13 cellular contexts compared by ENCODE assay signal in genomic region chr1:52637946-52638345, GRCh38. TPM values are rescaled to one million over a fixed set of nuclear protein-coding genes. Genes with fewer than 3 reads are reported as not detected.
DNase-seq lines count a peak whose midpoint lies in the region; ATAC-seq, FAIRE-seq and TF ChIP-seq lines count a peak whose summit lies in the region.
"Had no signal": no experiment of that assay in that cellular context is flagged by ENCODE, and none has a peak within 500 bp of the region (broad histone marks: within the 10 kb centered on the region; RNA-seq: fewer than 3 reads in every experiment).

No MANE protein-coding gene starts in this region.

- H3K27me3 Mint-ChIP-seq in activated CD8-positive, alpha-beta T cell treated with anti-CD3 and anti-CD28 coated beads, Interleukin-2, amount 10 ng/mL, durations not matched to agents 7 days and 5 days (ENCODE audit: low read depth): no peaks in the 10 kb centered on the region
- no peaks in the 10 kb centered on the region for H3K27me3 Mint-ChIP-seq in memory B cell

- FAIRE-seq in HepG2 (lab: Jason Lieb, UNC): no peak

- peaks cover 30% of the 10 kb centered on the region for H3K4me1 ChIP-seq in HepG2 (ENCODE audit: insufficient read depth, low read length)
- H3K4me1 ChIP-seq in right lobe of liver: no peaks in the 10 kb centered on the region
- no peaks in the 10 kb centered on the region for H3K4me1 ChIP-seq in upper lobe of right lung

- no peak overlapping the region for H3K27ac ChIP-seq in HepG2 (ENCODE audit: extremely low read length, insufficient read depth, low read length)
- no peak overlapping the region for H3K27ac ChIP-seq in right lobe of liver
- H3K27ac ChIP-seq in upper lobe of right lung: peak overlapping the region; percentile 70
- H3K27ac ChIP-seq: adrenal gland had no signal

- peak overlapping the region; percentile 97 for H3K27ac Mint-ChIP-seq in activated CD8-positive, alpha-beta T cell treated with anti-CD3 and anti-CD28 coated beads, Interleukin-2, amount 10 ng/mL, durations not matched to agents 7 days and 5 days
- H3K27ac Mint-ChIP-seq in memory B cell: peak overlapping the region; percentile 98

- ATAC-seq in HepG2: peak; percentile 29; the same call in 1 of the 3 replicates
- ATAC-seq in right lobe of liver: no peak
- ATAC-seq in activated CD8-positive, alpha-beta T cell treated with anti-CD3 and anti-CD28 coated beads, Interleukin-2, amount 10 ng/mL, durations not matched to agents 7 days and 5 days: no peak
- no peak for ATAC-seq in memory B cell (ENCODE audit: low read depth)
- ATAC-seq in upper lobe of right lung: no peak
- no peak for ATAC-seq in omental fat pad (ENCODE audit: low FRiP score)

- H3K9me3 ChIP-seq in HepG2 (ENCODE audit: low read length) (no peaks in the 10 kb centered on the region), right lobe of liver (no peaks in the 10 kb centered on the region), upper lobe of right lung (no peaks in the 10 kb centered on the region)
- H3K9me3 ChIP-seq: adrenal gland, esophagus squamous epithelium had no signal

- intact Hi-C loops in HepG2 (cut with micrococcal nuclease; ENCODE audit: unreplicated experiment): no loop called here
- intact Hi-C loops in right lobe of liver (cut with DNase I): no loop called here
- intact Hi-C loops in upper lobe of right lung (cut with DNase I): no loop called here

- in situ Hi-C loops in HepG2 (cut with HindIII; ENCODE audit: extremely low pct_ligation_motif_present, low pct_unique_long_range_greater_than_20kb): no loop called here

- no peak overlapping the region for H2AFZ ChIP-seq in HepG2 (ENCODE audit: low read length)

- peaks cover 30% of the 10 kb centered on the region for H3K36me3 Mint-ChIP-seq in activated CD8-positive, alpha-beta T cell treated with anti-CD3 and anti-CD28 coated beads, Interleukin-2, amount 10 ng/mL, durations not matched to agents 7 days and 5 days (ENCODE audit: low read depth)
- peaks cover 16% of the 10 kb centered on the region for H3K36me3 Mint-ChIP-seq in memory B cell

- H3K4me3 Mint-ChIP-seq in activated CD8-positive, alpha-beta T cell treated with anti-CD3 and anti-CD28 coated beads, Interleukin-2, amount 10 ng/mL, durations not matched to agents 7 days and 5 days: peak overlapping the region; percentile 59
- peak overlapping the region; percentile 88 for H3K4me3 Mint-ChIP-seq in memory B cell

- TF ChIP-seq POLR2A in HepG2 (IDR thresholded peaks at IDR 0.05; ENCODE audit: insufficient read depth in 1 of 2, low read depth in 2 of 2, low read length in 2 of 2) (no peak), right lobe of liver (IDR thresholded peaks at IDR 0.05) (no peak)

- no peaks in the 10 kb centered on the region for H4K20me1 ChIP-seq in HepG2 (ENCODE audit: insufficient read depth, low read length)

- TF ChIP-seq EP300 in HepG2 (IDR thresholded peaks at IDR 0.05; ENCODE audit: low read depth in 2 of 2, low read length in 2 of 2) (no peak), HepG2 (CRISPR knock-in tag; IDR thresholded peaks at IDR 0.05; ENCODE audit: borderline replicate concordance) (no peak)

- H3K4me2 ChIP-seq in HepG2 (ENCODE audit: low read depth, low read length): no peak overlapping the region

- no peak for TF ChIP-seq RAD21 in HepG2 (CRISPR knock-in tag; IDR thresholded peaks at IDR 0.05)

- 20% methylated on average over 3 of the region's 4 CpGs for WGBS in HepG2 (ENCODE audit: low lambda C conversion rate)
- WGBS in right lobe of liver (ENCODE audit: insufficient coverage, low coverage, low lambda C conversion rate, missing lambda C conversion rate): 72% methylated on average over 4 of the region's 4 CpGs

- TF ChIP-seq CTCF in HepG2 (CRISPR knock-in tag; IDR thresholded peaks at IDR 0.05) (no peak), right lobe of liver (IDR thresholded peaks at IDR 0.05) (no peak), upper lobe of right lung (IDR thresholded peaks at IDR 0.05) (no peak), omental fat pad (IDR thresholded peaks at IDR 0.05) (no peak)

- H3K4me1 Mint-ChIP-seq in activated CD8-positive, alpha-beta T cell treated with anti-CD3 and anti-CD28 coated beads, Interleukin-2, amount 10 ng/mL, durations not matched to agents 7 days and 5 days (ENCODE audit: low read depth): peaks cover 72% of the 10 kb centered on the region
- H3K4me1 Mint-ChIP-seq in memory B cell: peaks cover 55% of the 10 kb centered on the region

- H3K79me2 ChIP-seq in HepG2 (ENCODE audit: insufficient read depth, low read length): no peaks in the 10 kb centered on the region

- H3K4me3 ChIP-seq in HepG2 (replicated peaks in 1 of 3; ENCODE audit: insufficient read depth in 1 of 3, low read depth in 2 of 3, low read length in 3 of 3): no peak overlapping the region
- no peak overlapping the region for H3K4me3 ChIP-seq in right lobe of liver
- H3K4me3 ChIP-seq in upper lobe of right lung: no peak overlapping the region
- H3K4me3 ChIP-seq: adrenal gland, esophagus squamous epithelium had no signal

- no peak overlapping the region for H3K9ac ChIP-seq in HepG2 (ENCODE audit: insufficient read depth, low read depth, low read length)

- H3K9me3 Mint-ChIP-seq in activated CD8-positive, alpha-beta T cell treated with anti-CD3 and anti-CD28 coated beads, Interleukin-2, amount 10 ng/mL, durations not matched to agents 7 days and 5 days (ENCODE audit: insufficient read depth): no peaks in the 10 kb centered on the region
- peaks cover 2% of the 10 kb centered on the region for H3K9me3 Mint-ChIP-seq in memory B cell

- DNase-seq in HepG2 (ENCODE audit: low spot score): no peak
- no peak for DNase-seq in right lobe of liver
- DNase-seq in activated CD8-positive, alpha-beta T cell treated with anti-CD3 and anti-CD28 coated beads, Interleukin-2, amount 10 ng/mL, durations not matched to agents 7 days and 5 days: no peak
- no peak for DNase-seq in memory B cell (ENCODE audit: low spot score in 2 of 2)
- DNase-seq in upper lobe of right lung: no peak
- no peak for DNase-seq in omental fat pad (ENCODE audit: low spot score)
- no peak for DNase-seq in RPMI8226
- no peak for DNase-seq in NCI-H187 treated with DMSO at 0.1 percent for 48 hours (lab: John Stamatoyannopoulos, UW)
- DNase-seq: DMS79, esophagus squamous epithelium, hippocampal formation had no signal

- BruUV-seq in HepG2 (replicated peaks; lab: Mats Ljungman, UMichigan): no TSS peak

- POLR2A ChIA-PET in HepG2 (lab: Yijun Ruan, JAX): interaction anchor here (1.4 kb wide), 1 partner anchor 14 kb away, joined by 5 read pairs; no protein-coding TSS in a partner anchor
- POLR2A ChIA-PET in activated CD8-positive, alpha-beta T cell treated with anti-CD3 and anti-CD28 coated beads, Interleukin-2, amount 10 ng/mL, durations not matched to agents 7 days and 5 days (lab: Charles Lee): interaction anchor here (0.6 to 3.7 kb wide), 8 partner anchors 21 to 234 kb away, joined by 3 to 22 read pairs (median 3); partner anchors contain the start of genes ORC1, PRPF38A and TUT4

- CTCF ChIA-PET in HepG2 (lab: Yijun Ruan, JAX; ENCODE audit: low intra/inter-chr PET ratio, low total read pairs): no interaction called here
- CTCF ChIA-PET in activated CD8-positive, alpha-beta T cell treated with anti-CD3 and anti-CD28 coated beads, Interleukin-2, amount 10 ng/mL, durations not matched to agents 7 days and 5 days (lab: Charles Lee): interaction anchor here (1.0 to 1.5 kb wide), 3 partner anchors 11 to 48 kb away, joined by 3 to 5 read pairs (median 4); no protein-coding TSS in a partner anchor

- no peaks in the 10 kb centered on the region for H3K36me3 ChIP-seq in HepG2 (replicated peaks in 1 of 2; ENCODE audit: control insufficient read depth in 1 of 2, insufficient read depth in 2 of 2, low read length in 2 of 2)
- no peaks in the 10 kb centered on the region for H3K36me3 ChIP-seq in right lobe of liver
- H3K36me3 ChIP-seq in upper lobe of right lung: no peaks in the 10 kb centered on the region
- H3K36me3 ChIP-seq: adrenal gland, esophagus squamous epithelium had no signal

- H3K27me3 ChIP-seq in HepG2 (ENCODE audit: control insufficient read depth in 1 of 2, insufficient read depth in 2 of 2, low read length in 2 of 2) (no peaks in the 10 kb centered on the region; a peak in 1 of 5 replicates), right lobe of liver (no peaks in the 10 kb centered on the region), upper lobe of right lung (peaks cover 13% of the 10 kb centered on the region)

RNA-seq across cellular contexts. Expression of gene SHISAL2A, which starts 5.0 kb away (rescaled TPM):
- not detected in 2 replicates for total RNA-seq in HepG2 (2016; rRNA removed; fragmentation: Illumina TruSeq; extraction: Trizol)
- not detected in 2 replicates for total RNA-seq in HepG2 (2016; cell fraction: cytosol; rRNA removed; fragmentation: Illumina TruSeq; extraction: Trizol; ENCODE audit: low read depth)
- total RNA-seq in HepG2 (2016; cell fraction: insoluble cytoplasmic fraction; rRNA removed; fragmentation: Illumina TruSeq; extraction: Trizol): not detected in 2 replicates
- total RNA-seq in HepG2 (2016; cell fraction: membrane; rRNA removed; fragmentation: Illumina TruSeq; extraction: Trizol): not detected in 2 replicates
- not detected in 2 replicates for total RNA-seq in HepG2 (2016; cell fraction: nucleus; rRNA removed; fragmentation: Illumina TruSeq; extraction: Trizol)
- polyA plus RNA-seq in HepG2 (2011; rRNA removed): not detected in 2 replicates
- not detected in 2 replicates for polyA plus RNA-seq in HepG2 (2011; cell fraction: cytosol; rRNA removed)
- polyA plus RNA-seq in HepG2 (2011; cell fraction: nucleus; rRNA removed): not detected in 2 replicates
- not detected in 2 replicates for polyA plus RNA-seq in HepG2 (2012)
- polyA plus RNA-seq in HepG2 (2016; cell fraction: cytosol; fragmentation: Illumina TruSeq; extraction: Trizol; ENCODE audit: low read depth): not detected in 2 replicates
- polyA plus RNA-seq in HepG2 (2016; cell fraction: insoluble cytoplasmic fraction; fragmentation: Illumina TruSeq; extraction: Trizol; ENCODE audit: low read depth): not detected in 2 replicates
- polyA plus RNA-seq in HepG2 (2016; cell fraction: membrane; fragmentation: Illumina TruSeq; extraction: Trizol; ENCODE audit: low read depth): not detected in 2 replicates
- polyA plus RNA-seq in HepG2 (2016; cell fraction: nucleus; fragmentation: Illumina TruSeq; extraction: Trizol; ENCODE audit: insufficient read depth, low read depth): not detected in 2 replicates
- polyA minus RNA-seq in HepG2 (2011; rRNA and poly(A)+ RNA removed; ENCODE audit: low replicate concordance): not detected in 2 replicates
- polyA minus RNA-seq in HepG2 (2011; cell fraction: cytosol; rRNA and poly(A)+ RNA removed): not detected in 2 replicates
- not detected in 2 replicates for polyA minus RNA-seq in HepG2 (2011; cell fraction: nucleus; rRNA and poly(A)+ RNA removed)
- not detected for total RNA-seq in right lobe of liver
- total RNA-seq in activated CD8-positive, alpha-beta T cell treated with anti-CD3 and anti-CD28 coated beads, Interleukin-2, amount 10 ng/mL, durations not matched to agents 7 days and 5 days: 1 to 10 TPM; 7.9 to 8.6 TPM
- 0.81 TPM for total RNA-seq in upper lobe of right lung
- total RNA-seq in omental fat pad: not detected
- total RNA-seq: osteoblast had no signal

RNA-seq across cellular contexts. Expression of gene GPX7, which starts 35.8 kb away (rescaled TPM):
- total RNA-seq in HepG2 (2016; rRNA removed; fragmentation: Illumina TruSeq; extraction: Trizol) (10.5 and 14.1 TPM in 2 replicates), right lobe of liver (1 to 10 TPM; 1.6 to 4.3 (median 2.7) TPM), upper lobe of right lung (6.2 TPM), omental fat pad (10 to 100 TPM in 3 of 4 donors, 1 to 10 TPM in 1; 8.6 to 23.0 (median 16.3) TPM)
- 8.7 and 9.3 TPM in 2 replicates for total RNA-seq in HepG2 (2016; cell fraction: cytosol; rRNA removed; fragmentation: Illumina TruSeq; extraction: Trizol; ENCODE audit: low read depth)
- 9.7 and 15.2 TPM in 2 replicates for total RNA-seq in HepG2 (2016; cell fraction: insoluble cytoplasmic fraction; rRNA removed; fragmentation: Illumina TruSeq; extraction: Trizol)
- total RNA-seq in HepG2 (2016; cell fraction: membrane; rRNA removed; fragmentation: Illumina TruSeq; extraction: Trizol): 13.8 and 16.2 TPM in 2 replicates
- 10.8 and 12.2 TPM in 2 replicates for total RNA-seq in HepG2 (2016; cell fraction: nucleus; rRNA removed; fragmentation: Illumina TruSeq; extraction: Trizol)
- 16.2 and 17.2 TPM in 2 replicates for polyA plus RNA-seq in HepG2 (2011; rRNA removed)
- 16.8 and 17.0 TPM in 2 replicates for polyA plus RNA-seq in HepG2 (2011; cell fraction: cytosol; rRNA removed)
- 8.6 and 8.7 TPM in 2 replicates for polyA plus RNA-seq in HepG2 (2011; cell fraction: nucleus; rRNA removed)
- polyA plus RNA-seq in HepG2 (2012): 6.8 and 8.6 TPM in 2 replicates
- 11.6 and 12.7 TPM in 2 replicates for polyA plus RNA-seq in HepG2 (2016; cell fraction: cytosol; fragmentation: Illumina TruSeq; extraction: Trizol; ENCODE audit: low read depth)
- polyA plus RNA-seq in HepG2 (2016; cell fraction: insoluble cytoplasmic fraction; fragmentation: Illumina TruSeq; extraction: Trizol; ENCODE audit: low read depth): 11.0 and 12.6 TPM in 2 replicates
- polyA plus RNA-seq in HepG2 (2016; cell fraction: membrane; fragmentation: Illumina TruSeq; extraction: Trizol; ENCODE audit: low read depth): 14.9 and 18.3 TPM in 2 replicates
- 22.5 and 22.7 TPM in 2 replicates for polyA plus RNA-seq in HepG2 (2016; cell fraction: nucleus; fragmentation: Illumina TruSeq; extraction: Trizol; ENCODE audit: insufficient read depth, low read depth)
- polyA minus RNA-seq in HepG2 (2011; rRNA and poly(A)+ RNA removed; ENCODE audit: low replicate concordance): 14.0 TPM in 1 of 2 replicates, not detected in the other
- polyA minus RNA-seq in HepG2 (2011; cell fraction: cytosol; rRNA and poly(A)+ RNA removed): 7.2 and 8.1 TPM in 2 replicates
- polyA minus RNA-seq in HepG2 (2011; cell fraction: nucleus; rRNA and poly(A)+ RNA removed): 3.7 and 3.9 TPM in 2 replicates
- 10 to 100 TPM; 10.0 to 10.4 TPM for total RNA-seq in activated CD8-positive, alpha-beta T cell treated with anti-CD3 and anti-CD28 coated beads, Interleukin-2, amount 10 ng/mL, durations not matched to agents 7 days and 5 days
